ENCODE assay signal across 8 cellular contexts in the genomic region with DNA sequence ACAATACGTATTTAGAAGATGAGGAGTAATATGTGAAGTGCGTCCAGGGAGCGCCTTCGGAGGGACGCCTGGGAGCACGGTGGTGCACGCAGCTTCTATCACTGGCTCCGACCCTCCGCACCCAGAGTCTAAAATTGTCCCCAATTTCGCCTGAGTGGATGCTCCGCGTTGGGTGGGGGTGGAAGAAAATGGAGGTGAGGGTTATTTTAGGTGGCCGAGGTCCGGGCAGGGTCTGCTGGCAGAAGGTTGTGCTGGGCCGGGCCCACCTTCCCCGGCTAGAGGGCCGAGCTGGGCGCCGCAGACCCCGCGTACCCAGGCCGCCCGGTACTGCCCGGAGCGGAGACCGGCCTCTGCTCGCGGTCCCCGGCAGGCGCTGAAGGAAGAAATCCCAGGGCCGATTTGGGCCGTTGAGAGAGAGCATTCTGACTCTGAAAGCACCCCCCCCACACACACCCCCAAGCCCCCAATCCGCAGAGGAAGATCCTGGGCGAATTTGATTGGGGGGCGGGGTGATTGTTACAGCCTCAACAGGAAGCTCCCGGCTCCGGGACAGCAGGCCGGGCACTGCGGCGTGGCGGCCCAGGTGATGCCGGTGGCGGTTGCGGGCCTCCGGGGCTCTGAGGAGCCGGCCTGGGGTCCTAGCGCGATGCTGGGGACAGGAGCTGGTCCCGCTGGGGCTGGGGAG. TPM values are rescaled to one million over a fixed set of nuclear protein-coding genes. Genes with fewer than 3 reads are reported as not detected.
A peak's percentile ranks its signal among the peaks of the same experiment; 100 is the strongest.
DNase-seq lines count a peak whose midpoint lies in the region; ATAC-seq and TF ChIP-seq lines count a peak whose summit lies in the region.

No MANE protein-coding gene starts in this region.

- intact Hi-C loops in posterior cingulate gyrus (cut with DNase I): no loop called here

- H3K4me1 ChIP-seq in neuron (ENCODE audit: insufficient read depth, low read length): peaks cover 52% of the 10 kb centered on the region

- no peaks in the 10 kb centered on the region for H3K27me3 ChIP-seq in neuron (ENCODE audit: insufficient read depth, low read length)

- no peaks in the 10 kb centered on the region for H3K36me3 ChIP-seq in neuron (ENCODE audit: insufficient read depth, low read length)

- peak overlapping the region; percentile 60 for H3K4me3 ChIP-seq in epithelial cell of esophagus (ENCODE audit: low read length)
- peak overlapping the region; percentile 62 for H3K4me3 ChIP-seq in neuron (ENCODE audit: low read length)

- H2AFZ ChIP-seq in neuron (ENCODE audit: low read depth, low read length): no peak overlapping the region

- DNase-seq in ELF-1 (ENCODE audit: low read depth, low spot score) (peak; percentile 65), epithelial cell of esophagus (ENCODE audit: low read depth) (peak; percentile 58), SKM-1 treated with dmso at 0.1 percent for 144 hours (lab: John Stamatoyannopoulos, UW; ENCODE audit: unreplicated experiment) (no peak), HK-2 (ENCODE audit: unreplicated experiment) (no peak), posterior cingulate gyrus (no peak)

- no peak for TF ChIP-seq CTCF in epithelial cell of esophagus (IDR thresholded peaks at IDR 0.05; ENCODE audit: insufficient read depth, low read depth, low read length, missing control alignments)

- ATAC-seq in HG03280 (IDR thresholded peaks at IDR 0.05; ENCODE audit: unreplicated experiment): no peak

- H3K9me3 ChIP-seq in neuron (ENCODE audit: low read length): no peaks in the 10 kb centered on the region

TF ChIP-seq in PFSK-1, 5 proteins besides CTCF, POLR2A, EP300 and RAD21:
- TF ChIP-seq SIN3A (IDR thresholded peaks at IDR 0.05; ENCODE audit: borderline replicate concordance, insufficient read depth, low read length) (peak; percentile 53; the same call in 1 of the 2 replicates), FOXP2 (optimal IDR thresholded peaks at IDR 0.05; ENCODE audit: borderline replicate concordance, extremely low read depth, extremely low read length, insufficient read depth) (no peak), POLR2AphosphoS5 (IDR thresholded peaks at IDR 0.05; ENCODE audit: low read depth, low read length) (peak; percentile 56; the same call in 1 of the 2 replicates)
- TF ChIP-seq, protein P1, sequence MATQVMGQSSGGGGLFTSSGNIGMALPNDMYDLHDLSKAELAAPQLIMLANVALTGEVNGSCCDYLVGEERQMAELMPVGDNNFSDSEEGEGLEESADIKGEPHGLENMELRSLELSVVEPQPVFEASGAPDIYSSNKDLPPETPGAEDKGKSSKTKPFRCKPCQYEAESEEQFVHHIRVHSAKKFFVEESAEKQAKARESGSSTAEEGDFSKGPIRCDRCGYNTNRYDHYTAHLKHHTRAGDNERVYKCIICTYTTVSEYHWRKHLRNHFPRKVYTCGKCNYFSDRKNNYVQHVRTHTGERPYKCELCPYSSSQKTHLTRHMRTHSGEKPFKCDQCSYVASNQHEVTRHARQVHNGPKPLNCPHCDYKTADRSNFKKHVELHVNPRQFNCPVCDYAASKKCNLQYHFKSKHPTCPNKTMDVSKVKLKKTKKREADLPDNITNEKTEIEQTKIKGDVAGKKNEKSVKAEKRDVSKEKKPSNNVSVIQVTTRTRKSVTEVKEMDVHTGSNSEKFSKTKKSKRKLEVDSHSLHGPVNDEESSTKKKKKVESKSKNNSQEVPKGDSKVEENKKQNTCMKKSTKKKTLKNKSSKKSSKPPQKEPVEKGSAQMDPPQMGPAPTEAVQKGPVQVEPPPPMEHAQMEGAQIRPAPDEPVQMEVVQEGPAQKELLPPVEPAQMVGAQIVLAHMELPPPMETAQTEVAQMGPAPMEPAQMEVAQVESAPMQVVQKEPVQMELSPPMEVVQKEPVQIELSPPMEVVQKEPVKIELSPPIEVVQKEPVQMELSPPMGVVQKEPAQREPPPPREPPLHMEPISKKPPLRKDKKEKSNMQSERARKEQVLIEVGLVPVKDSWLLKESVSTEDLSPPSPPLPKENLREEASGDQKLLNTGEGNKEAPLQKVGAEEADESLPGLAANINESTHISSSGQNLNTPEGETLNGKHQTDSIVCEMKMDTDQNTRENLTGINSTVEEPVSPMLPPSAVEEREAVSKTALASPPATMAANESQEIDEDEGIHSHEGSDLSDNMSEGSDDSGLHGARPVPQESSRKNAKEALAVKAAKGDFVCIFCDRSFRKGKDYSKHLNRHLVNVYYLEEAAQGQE (IDR thresholded peaks at IDR 0.05; ENCODE audit: insufficient read depth in 1 of 2, low read depth in 2 of 2, low read length in 2 of 2): no peak

RNA-seq across cellular contexts. Expression of a gene that starts 3.1 kb away (rescaled TPM):
- polyA plus RNA-seq in PFSK-1 (2012; ENCODE audit: insufficient read length, low read depth): 44.2 TPM

Comparison
In these comparisons a context has a peak if more than half of its experiments do, and no peak if none do; other contexts are left out.
1. DNase-seq: peak in ELF-1 (single experiment) and epithelial cell of esophagus (single experiment); none in SKM-1 treated with dmso at 0.1 percent for 144 hours (single experiment), HK-2 (single experiment) and posterior cingulate gyrus (0 of 10).